16 cellular contexts compared by ENCODE assay signal in genomic region chr3:55271549-55271948, GRCh38.
DNase-seq lines count a peak whose midpoint lies in the region; ATAC-seq and TF ChIP-seq lines count a peak whose summit lies in the region.
"Had no signal": no experiment of that assay in that cellular context is flagged by ENCODE, and none has a peak within 500 bp of the region (broad histone marks: within the 10 kb centered on the region; RNA-seq: fewer than 3 reads in every experiment).

No MANE protein-coding gene starts in this region.

- H3K27me3 Mint-ChIP-seq in GM23338 (ENCODE audit: insufficient read depth, low read depth, poor library complexity) = peaks cover 5% of the 10 kb centered on the region

- no peaks in the 10 kb centered on the region for H3K9me3 Mint-ChIP-seq in GM23338
- H3K9me3 Mint-ChIP-seq: CD8-positive, alpha-beta T cell; H9 had no signal

- peak overlapping the region; percentile 60; the same call in 1 of the 2 replicates for H2AFZ ChIP-seq in GM23338
- H2AFZ ChIP-seq: GM23248 had no signal

- H4K20me1 ChIP-seq in GM23338 (replicated peaks; ENCODE audit: insufficient read depth) = no peaks in the 10 kb centered on the region

- no peaks in the 10 kb centered on the region for H3K79me2 ChIP-seq in GM23338 (replicated peaks; ENCODE audit: insufficient read depth)

- H3K4me1 ChIP-seq in GM23338 (ENCODE audit: insufficient read depth) = peaks cover 16% of the 10 kb centered on the region

- DNase-seq in GM23338 (ENCODE audit: low spot score) (no peak), epithelial cell of proximal tubule (ENCODE audit: low read depth) (peak; percentile 45), mucosa of gallbladder (ENCODE audit: low spot score) (peak; percentile 16), activated gamma-delta T cell treated with Interleukin-2 at 50 U/mL for 16 hours (no peak), GM10266 (ENCODE audit: extremely low spot score) (no peak), NCI-H526 treated with DMSO at 0.1 percent for 48 hours (lab: John Stamatoyannopoulos, UW) (no peak)
- DNase-seq: CD8-positive, alpha-beta T cell; COR-L47; DND-41; GDM1; H9 had no signal

- H3K36me3 Mint-ChIP-seq in GM23338 (ENCODE audit: low read depth) = no peaks in the 10 kb centered on the region
- H3K36me3 Mint-ChIP-seq: CD14-positive monocyte; CD8-positive, alpha-beta T cell had no signal

- no peaks in the 10 kb centered on the region for H3F3A ChIP-seq in GM23338 (replicated peaks; ENCODE audit: low read depth)

- H3K9me2 ChIP-seq in GM23338 (ENCODE audit: insufficient read depth) = peaks cover 5% of the 10 kb centered on the region

- no peak overlapping the region for H3K27ac Mint-ChIP-seq in GM23338
- H3K27ac Mint-ChIP-seq: CD14-positive monocyte; CD8-positive, alpha-beta T cell; H9 had no signal

- no peak overlapping the region for H3K4me3 Mint-ChIP-seq in GM23338
- H3K4me3 Mint-ChIP-seq: CD14-positive monocyte; CD8-positive, alpha-beta T cell; H9 had no signal

- ATAC-seq in GM23338 = no peak
- ATAC-seq in HG03280 (IDR thresholded peaks at IDR 0.05; ENCODE audit: unreplicated experiment) = no peak
- ATAC-seq: CD8-positive, alpha-beta T cell had no signal

- H3K4me2 ChIP-seq in GM23338 = peak overlapping the region; percentile 31; the same call in 1 of the 2 replicates

- TF ChIP-seq CTCF in GM23338 (conservative IDR thresholded peaks at IDR 0.05; ENCODE audit: low read depth in 2 of 2) (no peak), VCaP (conservative IDR thresholded peaks at IDR 0.05) (no peak), epithelial cell of proximal tubule (conservative IDR thresholded peaks at IDR 0.05; ENCODE audit: low read depth, low read length) (no peak), GM10266 (IDR thresholded peaks at IDR 0.05; ENCODE audit: control insufficient read depth, insufficient read depth, low read depth, missing control alignments) (no peak)

- H3K4me3 ChIP-seq in GM23338 (no peak overlapping the region), epithelial cell of proximal tubule (ENCODE audit: low read depth, low read length) (no peak overlapping the region)
- H3K4me3 ChIP-seq: GM23248 had no signal

- peaks cover 24% of the 10 kb centered on the region for H3K4me1 Mint-ChIP-seq in GM23338
- H3K4me1 Mint-ChIP-seq: CD14-positive monocyte had no signal

- no peaks in the 10 kb centered on the region for H3K36me3 ChIP-seq in GM23338 (ENCODE audit: insufficient read depth)

- H3K27ac ChIP-seq in GM23338 (ENCODE audit: low read depth) (no peak overlapping the region), VCaP (0 out of 2 replicates have a peak overlapping the region, but pooled peaks have one; percentile 6)
- H3K27ac ChIP-seq: 22Rv1, GM23248 had no signal

- no peaks in the 10 kb centered on the region for H3K27me3 ChIP-seq in GM23338 (ENCODE audit: insufficient read depth)

TF ChIP-seq in GM23338, 12 proteins besides CTCF, POLR2A, EP300 and RAD21:
- TF ChIP-seq ZNF114 (CRISPR knock-in tag; IDR thresholded peaks at IDR 0.05) (no peak), EZH2phosphoT487 (IDR thresholded peaks at IDR 0.05; ENCODE audit: unreplicated experiment) (no peak), CREB1 (CRISPR knock-in tag; IDR thresholded peaks at IDR 0.05; ENCODE audit: low read depth) (no peak), EZH2 (IDR thresholded peaks at IDR 0.05; ENCODE audit: low read depth, unreplicated experiment) (no peak), STAT1 (IDR thresholded peaks at IDR 0.05; ENCODE audit: unreplicated experiment) (no peak), NANOG (IDR thresholded peaks at IDR 0.05; ENCODE audit: borderline replicate concordance) (no peak), JUNB (IDR thresholded peaks at IDR 0.05; ENCODE audit: unreplicated experiment) (no peak), POLR2AphosphoS5 (IDR thresholded peaks at IDR 0.05; ENCODE audit: low read depth) (no peak), ZNF331 (CRISPR knock-in tag; IDR thresholded peaks at IDR 0.05; ENCODE audit: low read depth) (no peak)
- TF ChIP-seq, protein P1, sequence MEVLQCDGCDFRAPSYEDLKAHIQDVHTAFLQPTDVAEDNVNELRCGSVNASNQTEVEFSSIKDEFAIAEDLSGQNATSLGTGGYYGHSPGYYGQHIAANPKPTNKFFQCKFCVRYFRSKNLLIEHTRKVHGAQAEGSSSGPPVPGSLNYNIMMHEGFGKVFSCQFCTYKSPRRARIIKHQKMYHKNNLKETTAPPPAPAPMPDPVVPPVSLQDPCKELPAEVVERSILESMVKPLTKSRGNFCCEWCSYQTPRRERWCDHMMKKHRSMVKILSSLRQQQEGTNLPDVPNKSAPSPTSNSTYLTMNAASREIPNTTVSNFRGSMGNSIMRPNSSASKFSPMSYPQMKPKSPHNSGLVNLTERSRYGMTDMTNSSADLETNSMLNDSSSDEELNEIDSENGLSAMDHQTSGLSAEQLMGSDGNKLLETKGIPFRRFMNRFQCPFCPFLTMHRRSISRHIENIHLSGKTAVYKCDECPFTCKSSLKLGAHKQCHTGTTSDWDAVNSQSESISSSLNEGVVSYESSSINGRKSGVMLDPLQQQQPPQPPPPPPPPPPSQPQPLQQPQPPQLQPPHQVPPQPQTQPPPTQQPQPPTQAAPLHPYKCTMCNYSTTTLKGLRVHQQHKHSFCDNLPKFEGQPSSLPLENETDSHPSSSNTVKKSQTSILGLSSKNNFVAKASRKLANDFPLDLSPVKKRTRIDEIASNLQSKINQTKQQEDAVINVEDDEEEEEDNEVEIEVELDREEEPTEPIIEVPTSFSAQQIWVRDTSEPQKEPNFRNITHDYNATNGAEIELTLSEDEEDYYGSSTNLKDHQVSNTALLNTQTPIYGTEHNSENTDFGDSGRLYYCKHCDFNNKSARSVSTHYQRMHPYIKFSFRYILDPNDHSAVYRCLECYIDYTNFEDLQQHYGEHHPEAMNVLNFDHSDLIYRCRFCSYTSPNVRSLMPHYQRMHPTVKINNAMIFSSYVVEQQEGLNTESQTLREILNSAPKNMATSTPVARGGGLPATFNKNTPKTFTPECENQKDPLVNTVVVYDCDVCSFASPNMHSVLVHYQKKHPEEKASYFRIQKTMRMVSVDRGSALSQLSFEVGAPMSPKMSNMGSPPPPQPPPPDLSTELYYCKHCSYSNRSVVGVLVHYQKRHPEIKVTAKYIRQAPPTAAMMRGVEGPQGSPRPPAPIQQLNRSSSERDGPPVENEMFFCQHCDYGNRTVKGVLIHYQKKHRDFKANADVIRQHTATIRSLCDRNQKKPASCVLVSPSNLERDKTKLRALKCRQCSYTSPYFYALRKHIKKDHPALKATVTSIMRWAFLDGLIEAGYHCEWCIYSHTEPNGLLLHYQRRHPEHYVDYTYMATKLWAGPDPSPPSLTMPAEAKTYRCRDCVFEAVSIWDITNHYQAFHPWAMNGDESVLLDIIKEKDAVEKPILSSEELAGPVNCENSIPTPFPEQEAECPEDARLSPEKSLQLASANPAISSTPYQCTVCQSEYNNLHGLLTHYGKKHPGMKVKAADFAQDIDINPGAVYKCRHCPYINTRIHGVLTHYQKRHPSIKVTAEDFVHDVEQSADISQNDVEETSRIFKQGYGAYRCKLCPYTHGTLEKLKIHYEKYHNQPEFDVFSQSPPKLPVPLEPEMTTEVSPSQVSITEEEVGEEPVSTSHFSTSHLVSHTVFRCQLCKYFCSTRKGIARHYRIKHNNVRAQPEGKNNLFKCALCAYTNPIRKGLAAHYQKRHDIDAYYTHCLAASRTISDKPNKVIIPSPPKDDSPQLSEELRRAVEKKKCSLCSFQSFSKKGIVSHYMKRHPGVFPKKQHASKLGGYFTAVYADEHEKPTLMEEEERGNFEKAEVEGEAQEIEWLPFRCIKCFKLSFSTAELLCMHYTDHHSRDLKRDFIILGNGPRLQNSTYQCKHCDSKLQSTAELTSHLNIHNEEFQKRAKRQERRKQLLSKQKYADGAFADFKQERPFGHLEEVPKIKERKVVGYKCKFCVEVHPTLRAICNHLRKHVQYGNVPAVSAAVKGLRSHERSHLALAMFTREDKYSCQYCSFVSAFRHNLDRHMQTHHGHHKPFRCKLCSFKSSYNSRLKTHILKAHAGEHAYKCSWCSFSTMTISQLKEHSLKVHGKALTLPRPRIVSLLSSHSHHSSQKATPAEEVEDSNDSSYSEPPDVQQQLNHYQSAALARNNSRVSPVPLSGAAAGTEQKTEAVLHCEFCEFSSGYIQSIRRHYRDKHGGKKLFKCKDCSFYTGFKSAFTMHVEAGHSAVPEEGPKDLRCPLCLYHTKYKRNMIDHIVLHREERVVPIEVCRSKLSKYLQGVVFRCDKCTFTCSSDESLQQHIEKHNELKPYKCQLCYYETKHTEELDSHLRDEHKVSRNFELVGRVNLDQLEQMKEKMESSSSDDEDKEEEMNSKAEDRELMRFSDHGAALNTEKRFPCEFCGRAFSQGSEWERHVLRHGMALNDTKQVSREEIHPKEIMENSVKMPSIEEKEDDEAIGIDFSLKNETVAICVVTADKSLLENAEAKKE (CRISPR knock-in tag; IDR thresholded peaks at IDR 0.05) = no peak
- TF ChIP-seq, protein P2, sequence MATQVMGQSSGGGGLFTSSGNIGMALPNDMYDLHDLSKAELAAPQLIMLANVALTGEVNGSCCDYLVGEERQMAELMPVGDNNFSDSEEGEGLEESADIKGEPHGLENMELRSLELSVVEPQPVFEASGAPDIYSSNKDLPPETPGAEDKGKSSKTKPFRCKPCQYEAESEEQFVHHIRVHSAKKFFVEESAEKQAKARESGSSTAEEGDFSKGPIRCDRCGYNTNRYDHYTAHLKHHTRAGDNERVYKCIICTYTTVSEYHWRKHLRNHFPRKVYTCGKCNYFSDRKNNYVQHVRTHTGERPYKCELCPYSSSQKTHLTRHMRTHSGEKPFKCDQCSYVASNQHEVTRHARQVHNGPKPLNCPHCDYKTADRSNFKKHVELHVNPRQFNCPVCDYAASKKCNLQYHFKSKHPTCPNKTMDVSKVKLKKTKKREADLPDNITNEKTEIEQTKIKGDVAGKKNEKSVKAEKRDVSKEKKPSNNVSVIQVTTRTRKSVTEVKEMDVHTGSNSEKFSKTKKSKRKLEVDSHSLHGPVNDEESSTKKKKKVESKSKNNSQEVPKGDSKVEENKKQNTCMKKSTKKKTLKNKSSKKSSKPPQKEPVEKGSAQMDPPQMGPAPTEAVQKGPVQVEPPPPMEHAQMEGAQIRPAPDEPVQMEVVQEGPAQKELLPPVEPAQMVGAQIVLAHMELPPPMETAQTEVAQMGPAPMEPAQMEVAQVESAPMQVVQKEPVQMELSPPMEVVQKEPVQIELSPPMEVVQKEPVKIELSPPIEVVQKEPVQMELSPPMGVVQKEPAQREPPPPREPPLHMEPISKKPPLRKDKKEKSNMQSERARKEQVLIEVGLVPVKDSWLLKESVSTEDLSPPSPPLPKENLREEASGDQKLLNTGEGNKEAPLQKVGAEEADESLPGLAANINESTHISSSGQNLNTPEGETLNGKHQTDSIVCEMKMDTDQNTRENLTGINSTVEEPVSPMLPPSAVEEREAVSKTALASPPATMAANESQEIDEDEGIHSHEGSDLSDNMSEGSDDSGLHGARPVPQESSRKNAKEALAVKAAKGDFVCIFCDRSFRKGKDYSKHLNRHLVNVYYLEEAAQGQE (IDR thresholded peaks at IDR 0.05; ENCODE audit: unreplicated experiment) = no peak

Comparison
In these comparisons a context has a peak if more than half of its experiments do, and no peak if none do; other contexts are left out.
1. DNase-seq: peak in epithelial cell of proximal tubule (single experiment) and mucosa of gallbladder (single experiment); none in GM23338 (single experiment), activated gamma-delta T cell treated with Interleukin-2 at 50 U/mL for 16 hours (single experiment), GM10266 (single experiment) and NCI-H526 treated with DMSO at 0.1 percent for 48 hours (single experiment).